ENCODE assay signal across 16 cellular contexts in the genomic region with DNA sequence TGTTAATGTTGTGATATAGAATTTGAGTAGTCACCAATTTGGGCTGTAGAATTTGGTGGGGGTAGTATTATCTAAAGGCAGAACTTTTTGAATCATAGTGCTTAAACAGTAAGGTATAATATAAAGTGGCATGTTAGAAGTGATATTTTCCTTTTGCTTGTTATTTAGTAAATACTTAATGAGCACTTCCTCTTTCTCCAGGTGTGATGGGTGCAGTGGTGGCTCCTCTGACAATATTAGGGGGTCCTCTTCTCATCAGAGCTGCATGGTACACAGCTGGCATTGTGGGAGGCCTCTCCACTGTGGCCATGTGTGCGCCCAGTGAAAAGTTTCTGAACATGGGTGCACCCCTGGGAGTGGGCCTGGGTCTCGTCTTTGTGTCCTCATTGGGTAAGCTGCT. TPM values are rescaled to one million over a fixed set of nuclear protein-coding genes. Genes with fewer than 3 reads are reported as not detected.
A peak's percentile ranks its signal among the peaks of the same experiment; 100 is the strongest.
DNase-seq lines count a peak whose midpoint lies in the region; ATAC-seq, FAIRE-seq and TF ChIP-seq lines count a peak whose summit lies in the region.
"Had no signal": no experiment of that assay in that cellular context is flagged by ENCODE, and none has a peak within 500 bp of the region (broad histone marks: within the 10 kb centered on the region; RNA-seq: fewer than 3 reads in every experiment).

No MANE protein-coding gene starts in this region.

- no peak for TF ChIP-seq CTCF in activated CD8-positive, alpha-beta T cell treated with anti-CD3 and anti-CD28 coated beads for 36 hours (IDR thresholded peaks at IDR 0.05)

- peak; percentile 20 for FAIRE-seq in H54 (lab: Jason Lieb, UNC)

- peaks cover 26% of the 10 kb centered on the region for H3K4me1 Mint-ChIP-seq in activated CD8-positive, alpha-beta T cell treated with anti-CD3 and anti-CD28 coated beads for 36 hours (ENCODE audit: low read depth)
- peaks cover 6% of the 10 kb centered on the region for H3K4me1 Mint-ChIP-seq in activated CD8-positive, alpha-beta T cell treated with anti-CD3 and anti-CD28 coated beads, Interleukin-2, amount 10 ng/mL, durations not matched to agents 7 days and 5 days (ENCODE audit: low read depth)
- H3K4me1 Mint-ChIP-seq in activated naive CD4-positive, alpha-beta T cell treated with anti-CD3 and anti-CD28 coated beads, Interleukin-2, amount 50 U/mL, for 24 hours: peaks cover 41% of the 10 kb centered on the region
- no peaks in the 10 kb centered on the region for H3K4me1 Mint-ChIP-seq in stimulated activated effector memory CD8-positive, alpha-beta T cell treated with anti-CD3 and anti-CD28 coated beads, Interleukin-12 subunit alpha, Interleukin-12 subunit beta, amount 100 ng/mL, for 72 hours

- no peak for ATAC-seq in activated CD8-positive, alpha-beta T cell treated with anti-CD3 and anti-CD28 coated beads for 36 hours
- ATAC-seq in activated CD8-positive, alpha-beta T cell treated with anti-CD3 and anti-CD28 coated beads, Interleukin-2, amount 10 ng/mL, durations not matched to agents 7 days and 5 days: no peak
- no peak for ATAC-seq in activated naive CD4-positive, alpha-beta T cell treated with anti-CD3 and anti-CD28 coated beads, Interleukin-2, amount 50 U/mL, for 72 hours
- no peak for ATAC-seq in stimulated activated effector memory CD8-positive, alpha-beta T cell treated with anti-CD3 and anti-CD28 coated beads, Interleukin-12 subunit alpha, Interleukin-12 subunit beta, amount 100 ng/mL, for 72 hours
- ATAC-seq: GM23338 had no signal

- no peaks in the 10 kb centered on the region for H3K9me3 Mint-ChIP-seq in activated CD8-positive, alpha-beta T cell treated with anti-CD3 and anti-CD28 coated beads for 36 hours
- no peaks in the 10 kb centered on the region for H3K9me3 Mint-ChIP-seq in activated CD8-positive, alpha-beta T cell treated with anti-CD3 and anti-CD28 coated beads, Interleukin-2, amount 10 ng/mL, durations not matched to agents 7 days and 5 days (ENCODE audit: insufficient read depth)
- H3K9me3 Mint-ChIP-seq in activated naive CD4-positive, alpha-beta T cell treated with anti-CD3 and anti-CD28 coated beads, Interleukin-2, amount 50 U/mL, for 24 hours: no peaks in the 10 kb centered on the region
- no peaks in the 10 kb centered on the region for H3K9me3 Mint-ChIP-seq in activated naive CD4-positive, alpha-beta T cell treated with anti-CD3 and anti-CD28 coated beads, Interleukin-2, amount 50 U/mL, for 72 hours
- H3K9me3 Mint-ChIP-seq in stimulated activated effector memory CD8-positive, alpha-beta T cell treated with anti-CD3 and anti-CD28 coated beads, Interleukin-12 subunit alpha, Interleukin-12 subunit beta, amount 100 ng/mL, for 72 hours: no peaks in the 10 kb centered on the region
- H3K9me3 Mint-ChIP-seq: CD4-positive, CD25-positive, alpha-beta regulatory T cell; GM23338; H9 had no signal

- no peaks in the 10 kb centered on the region for H3K27me3 Mint-ChIP-seq in activated CD8-positive, alpha-beta T cell treated with anti-CD3 and anti-CD28 coated beads for 36 hours
- H3K27me3 Mint-ChIP-seq in activated CD8-positive, alpha-beta T cell treated with anti-CD3 and anti-CD28 coated beads, Interleukin-2, amount 10 ng/mL, durations not matched to agents 7 days and 5 days (ENCODE audit: low read depth): no peaks in the 10 kb centered on the region
- H3K27me3 Mint-ChIP-seq in activated naive CD4-positive, alpha-beta T cell treated with anti-CD3 and anti-CD28 coated beads, Interleukin-2, amount 50 U/mL, for 24 hours: no peaks in the 10 kb centered on the region
- H3K27me3 Mint-ChIP-seq: CD4-positive, CD25-positive, alpha-beta regulatory T cell had no signal

- no peak for DNase-seq in activated CD8-positive, alpha-beta T cell treated with anti-CD3 and anti-CD28 coated beads for 36 hours
- no peak for DNase-seq in activated CD8-positive, alpha-beta T cell treated with anti-CD3 and anti-CD28 coated beads, Interleukin-2, amount 10 ng/mL, durations not matched to agents 7 days and 5 days
- DNase-seq in activated naive CD4-positive, alpha-beta T cell treated with anti-CD3 and anti-CD28 coated beads, Interleukin-2, amount 50 U/mL, for 72 hours (ENCODE audit: low spot score in 2 of 2): no peak
- no peak for DNase-seq in H54 (ENCODE audit: insufficient read length, low spot score)
- no peak for DNase-seq in stimulated activated effector memory CD8-positive, alpha-beta T cell treated with anti-CD3 and anti-CD28 coated beads, Interleukin-12 subunit alpha, Interleukin-12 subunit beta, amount 100 ng/mL, for 72 hours (ENCODE audit: low spot score in 2 of 2)
- no peak for DNase-seq in 8988T
- DNase-seq: ACHN; Calu3; CD4-positive, CD25-positive, alpha-beta regulatory T cell; DMS 273 treated with DMSO at 0.1 percent for 48 hours; H9 had no signal

- H3K36me3 Mint-ChIP-seq in activated CD8-positive, alpha-beta T cell treated with anti-CD3 and anti-CD28 coated beads for 36 hours (ENCODE audit: low read depth): peaks cover 47% of the 10 kb centered on the region
- peaks cover 60% of the 10 kb centered on the region for H3K36me3 Mint-ChIP-seq in activated CD8-positive, alpha-beta T cell treated with anti-CD3 and anti-CD28 coated beads, Interleukin-2, amount 10 ng/mL, durations not matched to agents 7 days and 5 days (ENCODE audit: low read depth)
- H3K36me3 Mint-ChIP-seq in activated naive CD4-positive, alpha-beta T cell treated with anti-CD3 and anti-CD28 coated beads, Interleukin-2, amount 50 U/mL, for 24 hours: peaks cover 17% of the 10 kb centered on the region
- peaks cover 0 to 15% of the 10 kb centered on the region in 2 donors for H3K36me3 Mint-ChIP-seq in activated naive CD4-positive, alpha-beta T cell treated with anti-CD3 and anti-CD28 coated beads, Interleukin-2, amount 50 U/mL, for 72 hours
- H3K36me3 Mint-ChIP-seq in stimulated activated effector memory CD8-positive, alpha-beta T cell treated with anti-CD3 and anti-CD28 coated beads, Interleukin-12 subunit alpha, Interleukin-12 subunit beta, amount 100 ng/mL, for 72 hours: peaks cover 100% of the 10 kb centered on the region

- peak overlapping the region; percentile 6 for H3K27ac Mint-ChIP-seq in activated CD8-positive, alpha-beta T cell treated with anti-CD3 and anti-CD28 coated beads for 36 hours
- H3K27ac Mint-ChIP-seq in activated CD8-positive, alpha-beta T cell treated with anti-CD3 and anti-CD28 coated beads, Interleukin-2, amount 10 ng/mL, durations not matched to agents 7 days and 5 days: no peak overlapping the region
- peak overlapping the region; percentile 25 for H3K27ac Mint-ChIP-seq in activated naive CD4-positive, alpha-beta T cell treated with anti-CD3 and anti-CD28 coated beads, Interleukin-2, amount 50 U/mL, for 24 hours
- no peak overlapping the region for H3K27ac Mint-ChIP-seq in activated naive CD4-positive, alpha-beta T cell treated with anti-CD3 and anti-CD28 coated beads, Interleukin-2, amount 50 U/mL, for 72 hours
- peak overlapping the region; percentile 20 for H3K27ac Mint-ChIP-seq in stimulated activated effector memory CD8-positive, alpha-beta T cell treated with anti-CD3 and anti-CD28 coated beads, Interleukin-12 subunit alpha, Interleukin-12 subunit beta, amount 100 ng/mL, for 72 hours
- H3K27ac Mint-ChIP-seq: GM23338, H9 had no signal

- H3K4me3 Mint-ChIP-seq in activated CD8-positive, alpha-beta T cell treated with anti-CD3 and anti-CD28 coated beads for 36 hours: no peak overlapping the region
- H3K4me3 Mint-ChIP-seq in activated CD8-positive, alpha-beta T cell treated with anti-CD3 and anti-CD28 coated beads, Interleukin-2, amount 10 ng/mL, durations not matched to agents 7 days and 5 days: no peak overlapping the region
- no peak overlapping the region for H3K4me3 Mint-ChIP-seq in activated naive CD4-positive, alpha-beta T cell treated with anti-CD3 and anti-CD28 coated beads, Interleukin-2, amount 50 U/mL, for 24 hours
- H3K4me3 Mint-ChIP-seq in stimulated activated effector memory CD8-positive, alpha-beta T cell treated with anti-CD3 and anti-CD28 coated beads, Interleukin-12 subunit alpha, Interleukin-12 subunit beta, amount 100 ng/mL, for 72 hours: no peak overlapping the region
- H3K4me3 Mint-ChIP-seq: CD4-positive, CD25-positive, alpha-beta regulatory T cell; GM23338; H9 had no signal

- intact Hi-C loops in activated CD8-positive, alpha-beta T cell treated with anti-CD3 and anti-CD28 coated beads for 36 hours (cut with micrococcal nuclease): loop anchor here (5.0 kb wide), 1 partner anchor 57 kb away; no protein-coding TSS in a partner anchor

- CTCF ChIA-PET in activated CD8-positive, alpha-beta T cell treated with anti-CD3 and anti-CD28 coated beads for 36 hours (lab: Charles Lee): interaction anchor here (1.0 to 5.6 kb wide), 12 partner anchors 9 to 390 kb away, joined by 3 to 71 read pairs (median 6); a partner anchor contains a TSS
- CTCF ChIA-PET in activated CD8-positive, alpha-beta T cell treated with anti-CD3 and anti-CD28 coated beads, Interleukin-2, amount 10 ng/mL, durations not matched to agents 7 days and 5 days (lab: Charles Lee): interaction anchor here (0.8 to 3.9 kb wide), 8 partner anchors 9 to 64 kb away, joined by 4 to 111 read pairs (median 20); a partner anchor contains a TSS

- TF ChIP-seq POLR2A in H54 (IDR thresholded peaks at IDR 0.05; ENCODE audit: low read depth, low read length): no peak

- POLR2A ChIA-PET in activated CD8-positive, alpha-beta T cell treated with anti-CD3 and anti-CD28 coated beads for 36 hours (lab: Charles Lee): interaction anchor here (1.0 kb wide), 1 partner anchor 10 kb away, joined by 5 read pairs; no protein-coding TSS in a partner anchor
- POLR2A ChIA-PET in activated CD8-positive, alpha-beta T cell treated with anti-CD3 and anti-CD28 coated beads, Interleukin-2, amount 10 ng/mL, durations not matched to agents 7 days and 5 days (lab: Charles Lee): interaction anchor here (0.6 kb wide), 1 partner anchor 50 kb away, joined by 3 read pairs; no protein-coding TSS in a partner anchor

RNA-seq across cellular contexts. Expression of a gene that starts 10.5 kb away (rescaled TPM):
- 100 to 1,000 TPM; 198 TPM for total RNA-seq in activated CD8-positive, alpha-beta T cell treated with anti-CD3 and anti-CD28 coated beads for 36 hours
- 100 to 1,000 TPM; 123 to 133 TPM for total RNA-seq in activated CD8-positive, alpha-beta T cell treated with anti-CD3 and anti-CD28 coated beads, Interleukin-2, amount 10 ng/mL, durations not matched to agents 7 days and 5 days
- total RNA-seq in activated naive CD4-positive, alpha-beta T cell treated with anti-CD3 and anti-CD28 coated beads, Interleukin-2, amount 50 U/mL, for 72 hours: 100 to 1,000 TPM; 169 to 227 TPM

RNA-seq across cellular contexts. Expression of a gene that starts 23.7 kb away (rescaled TPM):
- total RNA-seq in activated CD8-positive, alpha-beta T cell treated with anti-CD3 and anti-CD28 coated beads for 36 hours: not detected
- total RNA-seq in activated CD8-positive, alpha-beta T cell treated with anti-CD3 and anti-CD28 coated beads, Interleukin-2, amount 10 ng/mL, durations not matched to agents 7 days and 5 days: not detected
- total RNA-seq in activated naive CD4-positive, alpha-beta T cell treated with anti-CD3 and anti-CD28 coated beads, Interleukin-2, amount 50 U/mL, for 72 hours: not detected
- total RNA-seq: A172; Calu3; CD4-positive, CD25-positive, alpha-beta regulatory T cell; Daoy; GM23338; H9; HT-29 had no signal

RNA-seq across cellular contexts. Expression of a gene that starts 44.5 kb away (rescaled TPM):
- total RNA-seq in activated CD8-positive, alpha-beta T cell treated with anti-CD3 and anti-CD28 coated beads for 36 hours: 1 to 10 TPM; 1.8 to 2.4 TPM
- total RNA-seq in activated CD8-positive, alpha-beta T cell treated with anti-CD3 and anti-CD28 coated beads, Interleukin-2, amount 10 ng/mL, durations not matched to agents 7 days and 5 days: under 1 TPM; 0.26 to 0.29 TPM
- total RNA-seq in activated naive CD4-positive, alpha-beta T cell treated with anti-CD3 and anti-CD28 coated beads, Interleukin-2, amount 50 U/mL, for 72 hours: 1 to 10 TPM in 1 of 2 donors, under 1 TPM in 1; 0.64 to 1.1 TPM
- total RNA-seq: A172, Calu3, Daoy, HT-29 had no signal

Comparison
In these comparisons a context has a peak if more than half of its experiments do, and no peak if none do; other contexts are left out.
1. H3K27ac Mint-ChIP-seq: peak in activated CD8-positive, alpha-beta T cell treated with anti-CD3 and anti-CD28 coated beads for 36 hours (single experiment), activated naive CD4-positive, alpha-beta T cell treated with anti-CD3 and anti-CD28 coated beads, Interleukin-2, amount 50 U/mL, for 24 hours (single experiment) and stimulated activated effector memory CD8-positive, alpha-beta T cell treated with anti-CD3 and anti-CD28 coated beads, Interleukin-12 subunit alpha, Interleukin-12 subunit beta, amount 100 ng/mL, for 72 hours (single experiment); none in activated CD8-positive, alpha-beta T cell treated with anti-CD3 and anti-CD28 coated beads, Interleukin-2, amount 10 ng/mL, durations not matched to agents 7 days and 5 days (single experiment) and activated naive CD4-positive, alpha-beta T cell treated with anti-CD3 and anti-CD28 coated beads, Interleukin-2, amount 50 U/mL, for 72 hours (0 of 2).